ENCODE assay signal across 6 cellular contexts in the genomic region with DNA sequence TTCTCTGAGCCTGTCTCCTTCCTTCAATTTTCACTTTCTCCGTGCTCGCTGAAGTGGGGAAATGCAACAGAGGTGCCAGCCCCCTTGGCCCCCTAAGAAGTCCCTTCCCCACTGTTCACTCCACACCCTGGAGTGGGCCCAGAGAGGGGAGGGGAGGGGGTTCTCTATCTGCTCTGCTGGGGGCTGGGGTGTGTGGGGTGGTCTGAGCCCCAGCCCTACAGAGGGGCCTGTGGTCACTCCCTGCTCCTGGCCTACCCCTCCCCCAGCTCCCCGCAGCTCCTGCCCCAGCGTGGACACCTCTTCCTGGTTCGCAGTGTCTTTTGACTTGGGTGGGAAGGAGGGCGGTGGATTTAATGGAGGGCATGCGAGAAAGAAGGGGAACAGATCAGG. TPM values are rescaled to one million over a fixed set of nuclear protein-coding genes. Genes with fewer than 3 reads are reported as not detected.
DNase-seq lines count a peak whose midpoint lies in the region; TF ChIP-seq lines count a peak whose summit lies in the region.

No MANE protein-coding gene starts in this region.

- CTCF ChIA-PET in HEK293T (lab: Yijun Ruan, JAX), result interaction anchor here (1.0 to 2.8 kb wide), 4 partner anchors 11 to 18 kb away, joined by 3 to 12 read pairs (median 6); no protein-coding TSS in a partner anchor

- POLR2A ChIA-PET in HEK293T (lab: Yijun Ruan, JAX), result no interaction called here

- peaks cover 23% of the 10 kb centered on the region for H3K4me1 ChIP-seq in prostate gland (replicated peaks)

- no peak for TF ChIP-seq POLR2A in prostate gland (IDR thresholded peaks at IDR 0.05)

- WGBS in prostate gland, result 6% methylated on average over 7 of the region's 7 CpGs

- no peaks in the 10 kb centered on the region for H3K9me3 ChIP-seq in prostate gland

- H3K27me3 ChIP-seq in dorsolateral prefrontal cortex, result no peaks in the 10 kb centered on the region
- H3K27me3 ChIP-seq in prostate gland (replicated peaks; ENCODE audit: insufficient read depth), result no peaks in the 10 kb centered on the region

- TF ChIP-seq CTCF in LNCaP clone FGC (IDR thresholded peaks at IDR 0.05; ENCODE audit: control insufficient read depth, extremely low read depth, insufficient read depth) (no peak), dorsolateral prefrontal cortex (IDR thresholded peaks at IDR 0.05 in 54 of 56, conservative IDR thresholded peaks at IDR 0.05 in 2 of 56; ENCODE audit: low read depth in 1 of 56, partially characterized antibody in 56 of 56) (no peak), prostate gland (IDR thresholded peaks at IDR 0.05) (no peak)

- peak overlapping the region; percentile 86 to 100 (median 100) for H3K27ac ChIP-seq in dorsolateral prefrontal cortex
- peak overlapping the region; percentile 99 to 100 for H3K27ac ChIP-seq in prostate gland

- H3K4me3 ChIP-seq in LNCaP clone FGC (ENCODE audit: low read depth, low read length), result peak overlapping the region; percentile 55
- peak overlapping the region; percentile 42 to 94 (median 85) for H3K4me3 ChIP-seq in dorsolateral prefrontal cortex
- H3K4me3 ChIP-seq in prostate gland, result peak overlapping the region; percentile 64 to 91

- DNase-seq in LNCaP clone FGC (ENCODE audit: low read depth), result no peak
- DNase-seq in dorsolateral prefrontal cortex, result no peak
- DNase-seq in prostate gland (ENCODE audit: low spot score), result no peak
- DNase-seq in HEK293T (ENCODE audit: extremely low spot score), result no peak
- DNase-seq in SKM-1 treated with dmso at 0.1 percent for 144 hours (lab: John Stamatoyannopoulos, UW; ENCODE audit: unreplicated experiment), result no peak
- no peak for DNase-seq in ecto neural progenitor cell (ENCODE audit: low spot score)

- intact Hi-C loops in dorsolateral prefrontal cortex (cut with DNase I), result no loop called here
- intact Hi-C loops in prostate gland (cut with DNase I), result no loop called here

- H3K36me3 ChIP-seq in prostate gland, result peaks cover 0 to 15% of the 10 kb centered on the region in 2 donors

TF ChIP-seq in HEK293T, 16 proteins besides CTCF, POLR2A, EP300 and RAD21:
- TF ChIP-seq TARDBP (IDR thresholded peaks at IDR 0.05) (no peak), BHLHE40 (IDR thresholded peaks at IDR 0.05; ENCODE audit: borderline replicate concordance) (no peak), HDGF (IDR thresholded peaks at IDR 0.05; ENCODE audit: borderline replicate concordance) (no peak), PKNOX1 (IDR thresholded peaks at IDR 0.05) (no peak), ZNF384 (IDR thresholded peaks at IDR 0.05) (no peak), SUZ12 (IDR thresholded peaks at IDR 0.05) (no peak), LEF1 (IDR thresholded peaks at IDR 0.05; ENCODE audit: borderline replicate concordance) (no peak), SP1 (IDR thresholded peaks at IDR 0.05) (no peak), L3MBTL2 (conservative IDR thresholded peaks at IDR 0.05) (no peak), CTBP1 (IDR thresholded peaks at IDR 0.05; ENCODE audit: borderline replicate concordance) (no peak), ARNT (IDR thresholded peaks at IDR 0.05) (no peak), FOXK2 (IDR thresholded peaks at IDR 0.05) (no peak), FOXM1 (IDR thresholded peaks at IDR 0.05; ENCODE audit: borderline replicate concordance) (no peak), NFRKB (IDR thresholded peaks at IDR 0.05) (no peak), ELF4 (IDR thresholded peaks at IDR 0.05) (no peak), FOXA1 (IDR thresholded peaks at IDR 0.05) (no peak)

RNA-seq across cellular contexts. Expression of gene LZTS2, which starts 1.0 kb away (rescaled TPM):
- 100 to 1,000 TPM in 1 of 120 experiments, 10 to 100 TPM in 119; 37.0 to 129 (median 54.7) TPM for total RNA-seq in dorsolateral prefrontal cortex
- total RNA-seq in prostate gland, result 100 to 1,000 TPM; 108 to 189 TPM

RNA-seq across cellular contexts. Expression of gene TWNK, which starts 13.3 kb away (rescaled TPM):
- total RNA-seq in dorsolateral prefrontal cortex, result 10 to 100 TPM in 1 of 120 experiments, 1 to 10 TPM in 119; 3.4 to 10.0 (median 5.4) TPM
- total RNA-seq in prostate gland, result 10 to 100 TPM in 1 of 2 donors, 1 to 10 TPM in 1; 9.7 to 17.3 TPM

RNA-seq across cellular contexts. Expression of gene MRPL43, which starts 13.3 kb away (rescaled TPM):
- total RNA-seq in dorsolateral prefrontal cortex, result 10 to 100 TPM; 42.1 to 81.4 (median 59.6) TPM
- total RNA-seq in prostate gland, result 100 to 1,000 TPM in 1 of 2 donors, 10 to 100 TPM in 1; 98.3 to 119 TPM

RNA-seq across cellular contexts. Expression of gene PDZD7, which starts 30.3 kb away (rescaled TPM):
- total RNA-seq in dorsolateral prefrontal cortex, result 10 to 100 TPM; 11.3 to 42.8 (median 23.8) TPM
- total RNA-seq in prostate gland, result 1 to 10 TPM in 1 of 2 donors, under 1 TPM in 1; 0.82 to 1.5 TPM

RNA-seq across cellular contexts. Expression of gene SFXN3, which starts 30.4 kb away (rescaled TPM):
- total RNA-seq in dorsolateral prefrontal cortex (100 to 1,000 TPM in 7 of 120 experiments, 10 to 100 TPM in 113; 53.8 to 127 (median 83.8) TPM), prostate gland (10 to 100 TPM; 20.7 to 65.4 TPM)
